In genomic region chr5:31825775-31826068, GRCh38 we compare ENCODE assay signal across 1 cellular context.
TF ChIP-seq lines count a peak whose summit lies in the region.

No MANE protein-coding gene starts in this region.

TF ChIP-seq in GM23338, 12 proteins besides CTCF, POLR2A, EP300 and RAD21:
- TF ChIP-seq, protein P1, sequence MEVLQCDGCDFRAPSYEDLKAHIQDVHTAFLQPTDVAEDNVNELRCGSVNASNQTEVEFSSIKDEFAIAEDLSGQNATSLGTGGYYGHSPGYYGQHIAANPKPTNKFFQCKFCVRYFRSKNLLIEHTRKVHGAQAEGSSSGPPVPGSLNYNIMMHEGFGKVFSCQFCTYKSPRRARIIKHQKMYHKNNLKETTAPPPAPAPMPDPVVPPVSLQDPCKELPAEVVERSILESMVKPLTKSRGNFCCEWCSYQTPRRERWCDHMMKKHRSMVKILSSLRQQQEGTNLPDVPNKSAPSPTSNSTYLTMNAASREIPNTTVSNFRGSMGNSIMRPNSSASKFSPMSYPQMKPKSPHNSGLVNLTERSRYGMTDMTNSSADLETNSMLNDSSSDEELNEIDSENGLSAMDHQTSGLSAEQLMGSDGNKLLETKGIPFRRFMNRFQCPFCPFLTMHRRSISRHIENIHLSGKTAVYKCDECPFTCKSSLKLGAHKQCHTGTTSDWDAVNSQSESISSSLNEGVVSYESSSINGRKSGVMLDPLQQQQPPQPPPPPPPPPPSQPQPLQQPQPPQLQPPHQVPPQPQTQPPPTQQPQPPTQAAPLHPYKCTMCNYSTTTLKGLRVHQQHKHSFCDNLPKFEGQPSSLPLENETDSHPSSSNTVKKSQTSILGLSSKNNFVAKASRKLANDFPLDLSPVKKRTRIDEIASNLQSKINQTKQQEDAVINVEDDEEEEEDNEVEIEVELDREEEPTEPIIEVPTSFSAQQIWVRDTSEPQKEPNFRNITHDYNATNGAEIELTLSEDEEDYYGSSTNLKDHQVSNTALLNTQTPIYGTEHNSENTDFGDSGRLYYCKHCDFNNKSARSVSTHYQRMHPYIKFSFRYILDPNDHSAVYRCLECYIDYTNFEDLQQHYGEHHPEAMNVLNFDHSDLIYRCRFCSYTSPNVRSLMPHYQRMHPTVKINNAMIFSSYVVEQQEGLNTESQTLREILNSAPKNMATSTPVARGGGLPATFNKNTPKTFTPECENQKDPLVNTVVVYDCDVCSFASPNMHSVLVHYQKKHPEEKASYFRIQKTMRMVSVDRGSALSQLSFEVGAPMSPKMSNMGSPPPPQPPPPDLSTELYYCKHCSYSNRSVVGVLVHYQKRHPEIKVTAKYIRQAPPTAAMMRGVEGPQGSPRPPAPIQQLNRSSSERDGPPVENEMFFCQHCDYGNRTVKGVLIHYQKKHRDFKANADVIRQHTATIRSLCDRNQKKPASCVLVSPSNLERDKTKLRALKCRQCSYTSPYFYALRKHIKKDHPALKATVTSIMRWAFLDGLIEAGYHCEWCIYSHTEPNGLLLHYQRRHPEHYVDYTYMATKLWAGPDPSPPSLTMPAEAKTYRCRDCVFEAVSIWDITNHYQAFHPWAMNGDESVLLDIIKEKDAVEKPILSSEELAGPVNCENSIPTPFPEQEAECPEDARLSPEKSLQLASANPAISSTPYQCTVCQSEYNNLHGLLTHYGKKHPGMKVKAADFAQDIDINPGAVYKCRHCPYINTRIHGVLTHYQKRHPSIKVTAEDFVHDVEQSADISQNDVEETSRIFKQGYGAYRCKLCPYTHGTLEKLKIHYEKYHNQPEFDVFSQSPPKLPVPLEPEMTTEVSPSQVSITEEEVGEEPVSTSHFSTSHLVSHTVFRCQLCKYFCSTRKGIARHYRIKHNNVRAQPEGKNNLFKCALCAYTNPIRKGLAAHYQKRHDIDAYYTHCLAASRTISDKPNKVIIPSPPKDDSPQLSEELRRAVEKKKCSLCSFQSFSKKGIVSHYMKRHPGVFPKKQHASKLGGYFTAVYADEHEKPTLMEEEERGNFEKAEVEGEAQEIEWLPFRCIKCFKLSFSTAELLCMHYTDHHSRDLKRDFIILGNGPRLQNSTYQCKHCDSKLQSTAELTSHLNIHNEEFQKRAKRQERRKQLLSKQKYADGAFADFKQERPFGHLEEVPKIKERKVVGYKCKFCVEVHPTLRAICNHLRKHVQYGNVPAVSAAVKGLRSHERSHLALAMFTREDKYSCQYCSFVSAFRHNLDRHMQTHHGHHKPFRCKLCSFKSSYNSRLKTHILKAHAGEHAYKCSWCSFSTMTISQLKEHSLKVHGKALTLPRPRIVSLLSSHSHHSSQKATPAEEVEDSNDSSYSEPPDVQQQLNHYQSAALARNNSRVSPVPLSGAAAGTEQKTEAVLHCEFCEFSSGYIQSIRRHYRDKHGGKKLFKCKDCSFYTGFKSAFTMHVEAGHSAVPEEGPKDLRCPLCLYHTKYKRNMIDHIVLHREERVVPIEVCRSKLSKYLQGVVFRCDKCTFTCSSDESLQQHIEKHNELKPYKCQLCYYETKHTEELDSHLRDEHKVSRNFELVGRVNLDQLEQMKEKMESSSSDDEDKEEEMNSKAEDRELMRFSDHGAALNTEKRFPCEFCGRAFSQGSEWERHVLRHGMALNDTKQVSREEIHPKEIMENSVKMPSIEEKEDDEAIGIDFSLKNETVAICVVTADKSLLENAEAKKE (CRISPR knock-in tag; IDR thresholded peaks at IDR 0.05) = no peak
- no peak for TF ChIP-seq ZNF114 (CRISPR knock-in tag; IDR thresholded peaks at IDR 0.05)
- no peak for TF ChIP-seq STAT1 (IDR thresholded peaks at IDR 0.05; ENCODE audit: unreplicated experiment)
- TF ChIP-seq JUNB (IDR thresholded peaks at IDR 0.05; ENCODE audit: unreplicated experiment) = no peak
- TF ChIP-seq ZNF331 (CRISPR knock-in tag; IDR thresholded peaks at IDR 0.05; ENCODE audit: low read depth) = no peak
